8 cellular contexts compared by ENCODE assay signal in the genomic region with DNA sequence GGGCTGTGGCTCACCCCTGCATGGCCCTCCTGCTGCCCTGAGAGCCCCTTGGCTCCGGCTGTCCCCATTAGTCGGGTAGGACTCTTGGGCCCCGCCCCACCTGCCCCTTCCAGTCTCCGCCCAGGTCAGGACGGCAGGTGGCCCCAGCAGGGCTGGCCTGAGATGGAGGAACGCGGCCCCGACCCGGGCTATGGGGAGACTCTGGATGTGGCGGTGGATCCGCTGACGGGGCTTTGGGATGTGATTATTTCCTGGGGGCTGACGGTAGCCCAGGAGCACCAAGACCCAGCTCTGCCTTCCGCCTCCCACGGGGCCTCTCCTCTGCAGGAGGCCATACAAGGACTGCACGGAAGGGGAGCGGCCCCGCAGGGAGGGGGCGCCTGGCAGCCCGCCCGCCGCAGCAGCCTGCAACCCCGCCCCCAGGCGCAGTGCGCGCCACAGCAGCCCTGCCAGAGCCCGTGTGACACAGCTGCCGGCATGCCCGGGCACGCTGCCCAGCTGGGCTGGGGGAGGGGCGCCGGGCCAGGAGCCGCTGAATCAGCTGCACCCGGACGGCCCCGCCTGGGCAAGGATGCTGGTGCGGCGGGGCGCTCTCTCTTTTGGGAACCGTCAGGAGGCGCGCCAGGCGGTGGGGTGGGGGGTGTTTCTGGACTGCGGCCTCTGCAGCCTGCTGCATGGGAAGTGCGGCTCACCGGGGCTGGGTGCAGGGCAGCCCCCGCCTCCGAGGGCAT. TPM values are rescaled to one million over a fixed set of nuclear protein-coding genes. Genes with fewer than 3 reads are reported as not detected.
DNase-seq lines count a peak whose midpoint lies in the region; ATAC-seq and TF ChIP-seq lines count a peak whose summit lies in the region.

No MANE protein-coding gene starts in this region.

- peak overlapping the region in 4 of 7 donors; percentile 12 to 78 (median 68) for H3K27ac Mint-ChIP-seq in CD14-positive monocyte

- no peak for TF ChIP-seq CTCF in CD14-positive monocyte (IDR thresholded peaks at IDR 0.05)

- intact Hi-C loops in CD14-positive monocyte (cut with micrococcal nuclease) = loop anchor here in 1 of 2 donors (2.0 to 5.0 kb wide), 2 partner anchors 15 to 62 kb away; a partner anchor contains a TSS

- peaks cover 73% of the 10 kb centered on the region for H3K4me1 Mint-ChIP-seq in CD14-positive monocyte

- DNase-seq in CD14-positive monocyte (ENCODE audit: low spot score) (peak; percentile 92), NCI-H748 (lab: John Stamatoyannopoulos, UW; ENCODE audit: unreplicated experiment) (peak; percentile 97), dermis microvascular lymphatic vessel endothelial cell (ENCODE audit: low read depth in 2 of 2) (peak; percentile 68 to 92), lung microvascular endothelial cell (ENCODE audit: low read depth in 2 of 2) (peak; percentile 86 to 94)
- DNase-seq in activated CD4-positive, alpha-beta T cell treated with anti-CD3 and anti-CD28 coated beads, Interleukin-2, amount 50 U/mL, for 48 hours = peak; percentile 93 to 94
- peak; percentile 82 to 87 (median 86) for DNase-seq in stimulated activated CD4-positive, alpha-beta T cell treated with anti-CD3 and anti-CD28 coated beads, TNF-alpha, amount 100 ng/mL, for 4 hours (ENCODE audit: low read depth in 3 of 3)

- H3K9me3 Mint-ChIP-seq in CD14-positive monocyte = peaks cover 0 to 7% (median 0%) of the 10 kb centered on the region in 7 donors

- H3K27me3 Mint-ChIP-seq in CD14-positive monocyte (ENCODE audit: low read depth in 3 of 3) = peaks cover 26 to 43% (median 36%) of the 10 kb centered on the region in 3 donors

- H3K36me3 Mint-ChIP-seq in CD14-positive monocyte = peaks cover 14 to 15% of the 10 kb centered on the region in 2 donors

- H3K4me3 Mint-ChIP-seq in CD14-positive monocyte = peak overlapping the region; percentile 68 to 85

- ATAC-seq in GM19397 (IDR thresholded peaks at IDR 0.05; ENCODE audit: unreplicated experiment) (peak; percentile 64), HG03521 (IDR thresholded peaks at IDR 0.05; ENCODE audit: unreplicated experiment) (peak; percentile 81)

RNA-seq across cellular contexts. Expression of a gene that starts 9.2 kb away (rescaled TPM):
- 10 to 100 TPM; 30.9 to 38.0 TPM for polyA plus RNA-seq in CD14-positive monocyte
- total RNA-seq in dermis microvascular lymphatic vessel endothelial cell (40.2 and 57.1 TPM in 2 replicates), lung microvascular endothelial cell (34.0 and 44.4 TPM in 2 replicates)

RNA-seq across cellular contexts. Expression of a gene that starts 14.4 kb away (rescaled TPM):
- polyA plus RNA-seq in CD14-positive monocyte = 1 to 10 TPM; 8.1 to 8.7 TPM
- total RNA-seq in dermis microvascular lymphatic vessel endothelial cell = 12.2 and 16.2 TPM in 2 replicates
- total RNA-seq in lung microvascular endothelial cell = 10.9 and 11.6 TPM in 2 replicates

Comparison
In these comparisons a context has a peak if more than half of its experiments do, and no peak if none do; other contexts are left out.
1. Peak in every context shown above with its lines: DNase-seq and ATAC-seq.